Comparison of ENCODE assay signal across 25 cellular contexts in the genomic region with DNA sequence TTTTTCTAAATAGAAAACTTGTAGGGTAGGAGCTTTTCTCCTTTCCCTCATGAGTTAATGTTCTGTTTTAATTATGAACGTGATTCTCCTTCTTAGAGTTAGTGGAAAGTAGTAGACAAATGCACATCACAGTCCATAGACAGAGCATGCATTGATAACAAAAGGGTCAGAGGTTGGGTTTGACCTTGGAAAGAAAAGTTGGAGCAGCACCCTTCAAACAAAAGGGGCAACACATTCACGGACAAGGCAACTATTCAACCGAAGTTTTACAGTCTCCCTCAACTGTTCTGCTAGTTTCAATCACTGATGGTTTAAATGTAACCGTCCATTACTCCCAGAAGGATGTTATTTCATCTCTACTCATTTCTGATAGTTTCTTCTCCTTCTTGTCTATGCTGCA.
"Had no signal": no experiment of that assay in that cellular context is flagged by ENCODE, and none has a peak within 500 bp of the region (broad histone marks: within the 10 kb centered on the region; RNA-seq: fewer than 3 reads in every experiment).

No MANE protein-coding gene starts in this region.

- H3K27ac Mint-ChIP-seq: effector memory CD8-positive, alpha-beta T cell; naive thymus-derived CD4-positive, alpha-beta T cell; stimulated activated memory B cell treated with anti-CD40 and anti-IgM and Interleukin-4, amounts not matched to agents 10 μg/mL and 1 μg/mL and 100 μg/mL, for 72 hours had no signal

- H3K36me3 ChIP-seq: esophagus squamous epithelium, ovary, spleen, thoracic aorta, tibial nerve, upper lobe of left lung had no signal

- ATAC-seq: effector memory CD8-positive, alpha-beta T cell; naive thymus-derived CD4-positive, alpha-beta T cell; psoas muscle; stimulated activated memory B cell treated with anti-CD40 and anti-IgM and Interleukin-4, amounts not matched to agents 10 μg/mL and 1 μg/mL and 100 μg/mL, for 72 hours; stimulated activated naive CD8-positive, alpha-beta T cell treated with anti-CD3 and anti-CD28 coated beads, Interleukin-15, Interleukin-2, amounts not matched to agents 100 U/mL and 50 U/mL, for 24 hours had no signal

- H3K4me3 Mint-ChIP-seq: effector memory CD8-positive, alpha-beta T cell; naive thymus-derived CD4-positive, alpha-beta T cell; nephron progenitor cell; stimulated activated memory B cell treated with anti-CD40 and anti-IgM and Interleukin-4, amounts not matched to agents 10 μg/mL and 1 μg/mL and 100 μg/mL, for 72 hours had no signal

- H3K4me1 ChIP-seq: psoas muscle, spleen had no signal

- H3K27me3 Mint-ChIP-seq: effector memory CD8-positive, alpha-beta T cell; stimulated activated memory B cell treated with anti-CD40 and anti-IgM and Interleukin-4, amounts not matched to agents 10 μg/mL and 1 μg/mL and 100 μg/mL, for 72 hours had no signal

- H3K9me3 Mint-ChIP-seq: effector memory CD8-positive, alpha-beta T cell had no signal

- DNase-seq: cortex of kidney; effector memory CD8-positive, alpha-beta T cell; erythroblast; esophagus squamous epithelium; mesenchymal stem cell; midbrain; naive thymus-derived CD4-positive, alpha-beta T cell; nephron progenitor cell; occipital lobe; ovary; posterior cingulate gyrus; psoas muscle; right cardiac atrium; spleen; stimulated activated CD4-positive, alpha-beta T cell treated with anti-CD3 and anti-CD28 coated beads, Interleukin-4, amount 100 ng/mL, for 4 hours; stimulated activated naive CD8-positive, alpha-beta T cell treated with anti-CD3 and anti-CD28 coated beads, Interleukin-15, Interleukin-2, amounts not matched to agents 100 U/mL and 50 U/mL, for 24 hours; upper lobe of left lung had no signal

- FAIRE-seq: endometrium, frontal cortex, keratinocyte, urothelium cell line had no signal

- H3K27ac ChIP-seq: esophagus squamous epithelium, ovary, psoas muscle, skin epidermis, spleen, thoracic aorta, tibial nerve, upper lobe of left lung had no signal

- H3K9me3 ChIP-seq: esophagus squamous epithelium, ovary, psoas muscle, spleen, thoracic aorta, tibial nerve, upper lobe of left lung had no signal

- H3K27me3 ChIP-seq: ovary, upper lobe of left lung had no signal

- H3K4me3 ChIP-seq: esophagus squamous epithelium, ovary, psoas muscle, skin epidermis, spleen, tibial nerve, upper lobe of left lung had no signal
